ENCODE assay signal across 13 cellular contexts in genomic region chr4:76192221-76192620, GRCh38. TPM values are rescaled to one million over a fixed set of nuclear protein-coding genes. Genes with fewer than 3 reads are reported as not detected.
"Had no signal": no experiment of that assay in that cellular context is flagged by ENCODE, and none has a peak within 500 bp of the region (broad histone marks: within the 10 kb centered on the region; RNA-seq: fewer than 3 reads in every experiment).

No MANE protein-coding gene starts in this region.

- H3K27me3 ChIP-seq: spleen, testis had no signal

- H3K9me3 Mint-ChIP-seq: neural crest cell had no signal

- H3K27ac Mint-ChIP-seq: activated naive CD4-positive, alpha-beta T cell treated with anti-CD3 and anti-CD28 coated beads, Interleukin-2, amount 10 ng/mL, durations not matched to agents 7 days and 5 days; activated T-helper 2 cell treated with anti-CD3 and anti-CD28 coated beads, Interferon-gamma antibody, Interleukin-2, Interleukin-4, amounts not matched to agents 10 μg/mL and 5 μg/mL and 100 μg/mL, durations not matched to agents 14 hours and 24 hours and 36 hours; immature natural killer cell; stimulated activated naive CD8-positive, alpha-beta T cell treated with anti-CD3 and anti-CD28 coated beads, Interleukin-15, amount 100 ng/mL, for 72 hours had no signal

- H3K4me3 Mint-ChIP-seq: activated naive CD4-positive, alpha-beta T cell treated with anti-CD3 and anti-CD28 coated beads, Interleukin-2, amount 10 ng/mL, durations not matched to agents 7 days and 5 days; immature natural killer cell; neural crest cell; stimulated activated naive CD8-positive, alpha-beta T cell treated with anti-CD3 and anti-CD28 coated beads, Interleukin-15, amount 100 ng/mL, for 72 hours had no signal

- H3K27me3 Mint-ChIP-seq: activated naive CD4-positive, alpha-beta T cell treated with anti-CD3 and anti-CD28 coated beads, Interleukin-2, amount 10 ng/mL, durations not matched to agents 7 days and 5 days; stimulated activated naive CD8-positive, alpha-beta T cell treated with anti-CD3 and anti-CD28 coated beads, Interleukin-15, amount 100 ng/mL, for 72 hours had no signal

- H3K27ac ChIP-seq: lower lobe of right lung, testis had no signal

- ATAC-seq: lower lobe of right lung; sciatic nerve; stimulated activated naive CD8-positive, alpha-beta T cell treated with anti-CD3 and anti-CD28 coated beads, Interleukin-15, amount 100 ng/mL, for 72 hours had no signal

- DNase-seq: activated CD4-positive, alpha-beta T cell treated with anti-CD3 and anti-CD28 coated beads, Interleukin-2, amount 50 U/mL, for 4 hours; activated CD4-positive, CD25-positive, alpha-beta regulatory T cell treated with anti-CD3 and anti-CD28 coated beads, Interleukin-2, amount 50 U/mL, for 72 hours; activated naive CD4-positive, alpha-beta T cell treated with anti-CD3 and anti-CD28 coated beads, Interleukin-2, amount 10 ng/mL, durations not matched to agents 7 days and 5 days; activated T-cell treated with anti-CD3 and anti-CD28 coated beads for 4 hours; foreskin fibroblast; immature natural killer cell; lower lobe of right lung; spleen; stimulated activated naive CD8-positive, alpha-beta T cell treated with anti-CD3 and anti-CD28 coated beads, Interleukin-15, amount 100 ng/mL, for 72 hours; testis had no signal

- H3K9me3 ChIP-seq: lower lobe of right lung, testis had no signal

- H3K4me3 ChIP-seq: lower lobe of right lung, spleen, testis had no signal

RNA-seq across cellular contexts. Expression of gene FAM47E, which starts 59.3 kb away (rescaled TPM):
- total RNA-seq: activated T-helper 2 cell treated with anti-CD3 and anti-CD28 coated beads, Interferon-gamma antibody, Interleukin-2, Interleukin-4, amounts not matched to agents 10 μg/mL and 5 μg/mL and 100 μg/mL, durations not matched to agents 14 hours and 24 hours and 36 hours had no signal
- polyA plus RNA-seq: immature natural killer cell had no signal
